14 cellular contexts compared by ENCODE assay signal in genomic region chr11:73311394-73311869, GRCh38. TPM values are rescaled to one million over a fixed set of nuclear protein-coding genes. Genes with fewer than 3 reads are reported as not detected.
A peak's percentile ranks its signal among the peaks of the same experiment; 100 is the strongest.
DNase-seq lines count a peak whose midpoint lies in the region; ATAC-seq and TF ChIP-seq lines count a peak whose summit lies in the region.
"Had no signal": no experiment of that assay in that cellular context is flagged by ENCODE, and none has a peak within 500 bp of the region (broad histone marks: within the 10 kb centered on the region; RNA-seq: fewer than 3 reads in every experiment).

No MANE protein-coding gene starts in this region.

- no peak for TF ChIP-seq CTCF in left ventricle myocardium inferior (IDR thresholded peaks at IDR 0.05; ENCODE audit: borderline replicate concordance)

- ATAC-seq in Right ventricle myocardium superior (ENCODE audit: poor library complexity) = no peak
- ATAC-seq in left ventricle myocardium superior = no peak
- ATAC-seq in activated naive CD4-positive, alpha-beta T cell treated with anti-CD3 and anti-CD28 coated beads, Interleukin-2, amount 50 U/mL, for 72 hours = no peak
- ATAC-seq: GM23338 had no signal

- H3K27me3 ChIP-seq in left ventricle myocardium inferior (ENCODE audit: low read depth) (no peaks in the 10 kb centered on the region), rectal smooth muscle tissue (ENCODE audit: control insufficient read depth, insufficient read depth, low read length) (no peaks in the 10 kb centered on the region)
- H3K27me3 ChIP-seq: SJSA1 had no signal

- DNase-seq in left ventricle myocardium inferior (no peak), Right ventricle myocardium superior (no peak), left ventricle myocardium superior (peak; percentile 52), COLO668 (lab: John Stamatoyannopoulos, UW; ENCODE audit: unreplicated experiment) (no peak), pons (ENCODE audit: low spot score) (no peak), NCI-H2196 treated with DMSO at 0.1 percent for 48 hours (lab: John Stamatoyannopoulos, UW; ENCODE audit: unreplicated experiment) (no peak)
- DNase-seq in activated naive CD4-positive, alpha-beta T cell treated with anti-CD3 and anti-CD28 coated beads, Interleukin-2, amount 50 U/mL, for 72 hours (ENCODE audit: low spot score in 2 of 2) = no peak
- DNase-seq: activated CD4-positive, alpha-beta T cell treated with anti-CD3 and anti-CD28 coated beads for 1 hour; activated gamma-delta T cell; immature natural killer cell; small intestine had no signal

- H3K9me3 Mint-ChIP-seq in activated naive CD4-positive, alpha-beta T cell treated with anti-CD3 and anti-CD28 coated beads, Interleukin-2, amount 50 U/mL, for 72 hours = no peaks in the 10 kb centered on the region
- H3K9me3 Mint-ChIP-seq: GM23338, immature natural killer cell had no signal

- H3K36me3 Mint-ChIP-seq in activated naive CD4-positive, alpha-beta T cell treated with anti-CD3 and anti-CD28 coated beads, Interleukin-2, amount 50 U/mL, for 72 hours = no peaks in the 10 kb centered on the region
- H3K36me3 Mint-ChIP-seq: immature natural killer cell had no signal

- H3K4me1 ChIP-seq in left ventricle myocardium inferior (peaks cover 95% of the 10 kb centered on the region), rectal smooth muscle tissue (ENCODE audit: control insufficient read depth, insufficient read depth, low read length) (peaks cover 56% of the 10 kb centered on the region)

- H3K27ac ChIP-seq in left ventricle myocardium inferior (replicated peaks) = peak overlapping the region; percentile 99
- peak overlapping the region; percentile 97 for H3K27ac ChIP-seq in rectal smooth muscle tissue (ENCODE audit: low read depth, low read length)
- H3K27ac ChIP-seq: SJSA1 had no signal

- H3K9ac ChIP-seq in rectal smooth muscle tissue (ENCODE audit: low read length) = peak overlapping the region; percentile 34

- intact Hi-C loops in left ventricle myocardium inferior (cut with micrococcal nuclease) = no loop called here
- intact Hi-C loops in Right ventricle myocardium superior (cut with DNase I) = no loop called here
- intact Hi-C loops in left ventricle myocardium superior (cut with micrococcal nuclease) = no loop called here

- H3K9me3 ChIP-seq in left ventricle myocardium inferior (replicated peaks) = no peaks in the 10 kb centered on the region
- H3K9me3 ChIP-seq: SJSA1 had no signal

- H3K27ac Mint-ChIP-seq in activated naive CD4-positive, alpha-beta T cell treated with anti-CD3 and anti-CD28 coated beads, Interleukin-2, amount 50 U/mL, for 72 hours = no peak overlapping the region
- H3K27ac Mint-ChIP-seq: GM23338, immature natural killer cell had no signal

- H3K4me3 ChIP-seq in left ventricle myocardium inferior (peak overlapping the region; percentile 88), rectal smooth muscle tissue (ENCODE audit: low read length) (peak overlapping the region; percentile 88)
- H3K4me3 ChIP-seq: GM23338 had no signal

- H3K36me3 ChIP-seq in left ventricle myocardium inferior (peaks cover 12% of the 10 kb centered on the region), rectal smooth muscle tissue (ENCODE audit: control insufficient read depth, insufficient read depth, low read length) (no peaks in the 10 kb centered on the region)

RNA-seq across cellular contexts. Expression of gene ARHGEF17, which starts 3.4 kb away (rescaled TPM):
- total RNA-seq in left ventricle myocardium inferior (53.1 TPM), Right ventricle myocardium superior (51.5 TPM), left ventricle myocardium superior (52.0 TPM)
- total RNA-seq in activated naive CD4-positive, alpha-beta T cell treated with anti-CD3 and anti-CD28 coated beads, Interleukin-2, amount 50 U/mL, for 72 hours = under 1 TPM; 0.02 to 0.16 TPM

RNA-seq across cellular contexts. Expression of gene P2RY6, which starts 39.3 kb away (rescaled TPM):
- 2.2 TPM for total RNA-seq in left ventricle myocardium inferior
- 2.1 TPM for total RNA-seq in Right ventricle myocardium superior
- total RNA-seq in left ventricle myocardium superior = 1.5 TPM
- total RNA-seq in activated naive CD4-positive, alpha-beta T cell treated with anti-CD3 and anti-CD28 coated beads, Interleukin-2, amount 50 U/mL, for 72 hours = not detected
- total RNA-seq: GM23338, SJSA1 had no signal

Comparison
In these comparisons a context has a peak if more than half of its experiments do, and no peak if none do; other contexts are left out.
1. RNA of gene ARHGEF17, which starts 3.4 kb away (total RNA-seq): 53.1 TPM in left ventricle myocardium inferior (single experiment), 52.0 TPM in left ventricle myocardium superior (single experiment) and 51.5 TPM in Right ventricle myocardium superior (single experiment); 0.02 to 0.16 TPM in activated naive CD4-positive, alpha-beta T cell treated with anti-CD3 and anti-CD28 coated beads, Interleukin-2, amount 50 U/mL, for 72 hours; every median in the first group is over 10 times any median in the second.